ENCODE assay signal across 8 cellular contexts in genomic region chr12:27243804-27244679, GRCh38. TPM values are rescaled to one million over a fixed set of nuclear protein-coding genes. Genes with fewer than 3 reads are reported as not detected.
DNase-seq lines count a peak whose midpoint lies in the region; ATAC-seq and TF ChIP-seq lines count a peak whose summit lies in the region.

Gene STK38L (plus strand): TSS chr12:27244286. CDS start chr12:27297721, 53,435 bp downstream.

- peak within 1 kb of the TSS; percentile 95 for H3K4me3 ChIP-seq in BLaER1
- H3K4me3 ChIP-seq in coronary artery, result peak within 1 kb of the TSS; percentile 84

- peak within 1 kb of the TSS; percentile 85 for H3K4me2 ChIP-seq in BLaER1

- peak; percentile 13 for TF ChIP-seq CTCF in coronary artery (IDR thresholded peaks at IDR 0.05)

- H3K36me3 Mint-ChIP-seq in activated CD4-positive, alpha-beta T cell treated with anti-CD3 and anti-CD28 coated beads, Interleukin-2, amount 10 ng/mL, durations not matched to agents 24 days and 14 days (ENCODE audit: low read depth), result peaks cover 5% of the 10 kb centered on the region

- intact Hi-C loops in activated CD4-positive, alpha-beta T cell treated with anti-CD3 and anti-CD28 coated beads, Interleukin-2, amount 10 ng/mL, durations not matched to agents 24 days and 14 days (cut with micrococcal nuclease), result loop anchor here (1.0 to 5.0 kb wide), 7 partner anchors 23 to 306 kb away; partner anchors contain the start of genes FGFR1OP2 and TM7SF3
- intact Hi-C loops in left colon (cut with DNase I, micrococcal nuclease), result no loop called here

- H3K9me3 Mint-ChIP-seq in activated CD4-positive, alpha-beta T cell treated with anti-CD3 and anti-CD28 coated beads, Interleukin-2, amount 10 ng/mL, durations not matched to agents 24 days and 14 days, result no peaks in the 10 kb centered on the region

- peak within 1 kb of the TSS; percentile 98 for H3K27ac Mint-ChIP-seq in activated CD4-positive, alpha-beta T cell treated with anti-CD3 and anti-CD28 coated beads, Interleukin-2, amount 10 ng/mL, durations not matched to agents 24 days and 14 days

- peaks cover 8% of the 10 kb centered on the region for H3K9me3 ChIP-seq in BLaER1

- H3K27me3 Mint-ChIP-seq in activated CD4-positive, alpha-beta T cell treated with anti-CD3 and anti-CD28 coated beads, Interleukin-2, amount 10 ng/mL, durations not matched to agents 24 days and 14 days, result no peaks in the 10 kb centered on the region

- H3K4me1 Mint-ChIP-seq in activated CD4-positive, alpha-beta T cell treated with anti-CD3 and anti-CD28 coated beads, Interleukin-2, amount 10 ng/mL, durations not matched to agents 24 days and 14 days, result peaks cover 31% of the 10 kb centered on the region

- peak within 1 kb of the TSS; percentile 96 for H3K4me3 Mint-ChIP-seq in activated CD4-positive, alpha-beta T cell treated with anti-CD3 and anti-CD28 coated beads, Interleukin-2, amount 10 ng/mL, durations not matched to agents 24 days and 14 days

- no peaks in the 10 kb centered on the region for H4K20me1 ChIP-seq in BLaER1

- H3K36me3 ChIP-seq in BLaER1, result no peaks in the 10 kb centered on the region

- peaks cover 15% of the 10 kb centered on the region for H3K4me1 ChIP-seq in BLaER1

- peak; percentile 75 for DNase-seq in GM19238 (ENCODE audit: insufficient read length, low spot score)
- DNase-seq in NCI-H510A treated with DMSO at 0.1 percent for 48 hours (lab: John Stamatoyannopoulos, UW), result peak; percentile 89
- peak; percentile 99 for DNase-seq in activated CD4-positive, alpha-beta T cell treated with anti-CD3 and anti-CD28 coated beads, Interleukin-2, amount 10 ng/mL, durations not matched to agents 24 days and 14 days
- peak; percentile 99 for DNase-seq in coronary artery (ENCODE audit: low spot score)
- DNase-seq in left colon, result peak; percentile 98 to 99
- peak; percentile 98 for DNase-seq in stimulated activated CD4-positive, alpha-beta T cell treated with anti-CD3 and anti-CD28 coated beads, Interleukin-1b, Interleukin-23, amount 100 ng/mL, for 48 hours

- H3K27me3 ChIP-seq in BLaER1, result peaks cover 9% of the 10 kb centered on the region; the same call in 1 of the 2 replicates

- ATAC-seq in HG03442 (IDR thresholded peaks at IDR 0.05; ENCODE audit: unreplicated experiment) (peak; percentile 86), left colon (peak; percentile 95)

- peak within 1 kb of the TSS; percentile 91 for H3K9ac ChIP-seq in BLaER1

- H3K27ac ChIP-seq in BLaER1 (peak within 1 kb of the TSS; percentile 85), coronary artery (peak within 1 kb of the TSS; percentile 87 to 94)

RNA-seq across cellular contexts. Expression of gene STK38L, which starts in this region (rescaled TPM):
- 22.8 and 23.0 TPM in 2 replicates for total RNA-seq in activated CD4-positive, alpha-beta T cell treated with anti-CD3 and anti-CD28 coated beads, Interleukin-2, amount 10 ng/mL, durations not matched to agents 24 days and 14 days
- total RNA-seq in left colon, result 10 to 100 TPM; 34.2 to 67.7 TPM

Comparison
In these comparisons a context has a peak if more than half of its experiments do, and no peak if none do; other contexts are left out.
1. Peak in every context shown above with its lines: DNase-seq, ATAC-seq, H3K4me3 ChIP-seq and H3K27ac ChIP-seq.